In the genomic region with DNA sequence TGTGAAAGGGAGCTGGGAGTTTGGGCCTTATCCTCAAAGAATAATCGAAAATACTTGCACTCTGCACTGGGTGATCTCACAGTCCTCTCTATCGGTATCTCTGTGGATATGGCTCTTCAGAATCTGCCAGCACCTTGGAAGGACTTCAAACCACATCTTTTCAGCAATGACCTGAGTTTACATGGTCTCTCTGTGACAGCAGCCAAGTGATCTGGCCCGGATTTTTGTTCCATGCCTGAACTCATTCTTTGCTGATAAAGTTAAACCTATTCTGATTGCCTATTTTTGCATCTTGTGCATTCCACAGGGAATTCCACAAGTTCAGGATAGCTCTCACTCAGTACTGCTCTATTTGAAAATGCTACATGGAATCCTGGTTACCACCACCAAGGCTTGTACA, we compare ENCODE assay signal across 13 cellular contexts.
"Had no signal": no experiment of that assay in that cellular context is flagged by ENCODE, and none has a peak within 500 bp of the region (broad histone marks: within the 10 kb centered on the region; RNA-seq: fewer than 3 reads in every experiment).

No MANE protein-coding gene starts in this region.

- H3K9me3 Mint-ChIP-seq: activated naive CD8-positive, alpha-beta T cell treated with anti-CD3 and anti-CD28 coated beads, Interleukin-2, amount 10 ng/mL, durations not matched to agents 7 days and 5 days; stimulated activated naive CD8-positive, alpha-beta T cell treated with anti-CD3 and anti-CD28 coated beads, Interleukin-15, Interleukin-2, amounts not matched to agents 100 ng/mL and 50 ng/mL, for 24 hours had no signal

- DNase-seq: activated CD4-positive, alpha-beta memory T cell treated with anti-CD3 and anti-CD28 coated beads, Interleukin-2, amount 10 ng/mL, durations not matched to agents 7 days and 5 days; activated CD4-positive, alpha-beta T cell treated with anti-CD3 and anti-CD28 coated beads for 36 hours; activated naive CD8-positive, alpha-beta T cell treated with anti-CD3 and anti-CD28 coated beads, Interleukin-2, amount 10 ng/mL, durations not matched to agents 7 days and 5 days; activated T-cell treated with anti-CD3 and anti-CD28 coated beads, Interleukin-2, amount 50 U/mL, for 72 hours; aorta; dermis blood vessel endothelial cell; stimulated activated CD4-positive, alpha-beta T cell treated with anti-CD3 and anti-CD28 coated beads, Interleukin-4, amount 100 ng/mL, for 1 hour; T-helper 1 cell; upper lobe of right lung; WERI-Rb-1 had no signal

- H3K27ac ChIP-seq: prostate gland, upper lobe of right lung, WERI-Rb-1 had no signal

- H3K27me3 ChIP-seq: upper lobe of right lung had no signal

- H3K4me3 Mint-ChIP-seq: activated CD4-positive, alpha-beta memory T cell treated with anti-CD3 and anti-CD28 coated beads, Interleukin-2, amount 10 ng/mL, durations not matched to agents 7 days and 5 days; activated CD4-positive, alpha-beta T cell treated with anti-CD3 and anti-CD28 coated beads for 36 hours; activated naive CD8-positive, alpha-beta T cell treated with anti-CD3 and anti-CD28 coated beads, Interleukin-2, amount 10 ng/mL, durations not matched to agents 7 days and 5 days; activated T-cell treated with anti-CD3 and anti-CD28 coated beads, Interleukin-2, amount 50 U/mL, for 72 hours; natural killer cell treated with Interleukin-12 subunit alpha and Interleukin-12 subunit beta and Interleukin-15 and Interleukin-18, amount 100 ng/mL, for 72 hours; stimulated activated naive CD8-positive, alpha-beta T cell treated with anti-CD3 and anti-CD28 coated beads, Interleukin-15, Interleukin-2, amounts not matched to agents 100 ng/mL and 50 ng/mL, for 24 hours had no signal

- H3K27me3 Mint-ChIP-seq: activated CD4-positive, alpha-beta memory T cell treated with anti-CD3 and anti-CD28 coated beads, Interleukin-2, amount 10 ng/mL, durations not matched to agents 7 days and 5 days; activated CD4-positive, alpha-beta T cell treated with anti-CD3 and anti-CD28 coated beads for 36 hours; activated naive CD8-positive, alpha-beta T cell treated with anti-CD3 and anti-CD28 coated beads, Interleukin-2, amount 10 ng/mL, durations not matched to agents 7 days and 5 days; natural killer cell treated with Interleukin-12 subunit alpha and Interleukin-12 subunit beta and Interleukin-15 and Interleukin-18, amount 100 ng/mL, for 72 hours; stimulated activated naive CD8-positive, alpha-beta T cell treated with anti-CD3 and anti-CD28 coated beads, Interleukin-15, Interleukin-2, amounts not matched to agents 100 ng/mL and 50 ng/mL, for 24 hours had no signal

- H3K27ac Mint-ChIP-seq: activated CD4-positive, alpha-beta memory T cell treated with anti-CD3 and anti-CD28 coated beads, Interleukin-2, amount 10 ng/mL, durations not matched to agents 7 days and 5 days; activated CD4-positive, alpha-beta T cell treated with anti-CD3 and anti-CD28 coated beads for 36 hours; activated naive CD8-positive, alpha-beta T cell treated with anti-CD3 and anti-CD28 coated beads, Interleukin-2, amount 10 ng/mL, durations not matched to agents 7 days and 5 days; activated T-cell treated with anti-CD3 and anti-CD28 coated beads, Interleukin-2, amount 50 U/mL, for 72 hours; natural killer cell treated with Interleukin-12 subunit alpha and Interleukin-12 subunit beta and Interleukin-15 and Interleukin-18, amount 100 ng/mL, for 72 hours; stimulated activated naive CD8-positive, alpha-beta T cell treated with anti-CD3 and anti-CD28 coated beads, Interleukin-15, Interleukin-2, amounts not matched to agents 100 ng/mL and 50 ng/mL, for 24 hours had no signal

- H3K36me3 Mint-ChIP-seq: activated naive CD8-positive, alpha-beta T cell treated with anti-CD3 and anti-CD28 coated beads, Interleukin-2, amount 10 ng/mL, durations not matched to agents 7 days and 5 days had no signal

- ATAC-seq: activated CD4-positive, alpha-beta T cell treated with anti-CD3 and anti-CD28 coated beads for 36 hours; activated T-cell treated with anti-CD3 and anti-CD28 coated beads, Interleukin-2, amount 50 U/mL, for 72 hours; natural killer cell treated with Interleukin-12 subunit alpha and Interleukin-12 subunit beta and Interleukin-15 and Interleukin-18, amount 100 ng/mL, for 72 hours; upper lobe of right lung had no signal

- H3K4me3 ChIP-seq: prostate gland, upper lobe of right lung had no signal

- H3K4me1 Mint-ChIP-seq: activated CD4-positive, alpha-beta memory T cell treated with anti-CD3 and anti-CD28 coated beads, Interleukin-2, amount 10 ng/mL, durations not matched to agents 7 days and 5 days; activated CD4-positive, alpha-beta T cell treated with anti-CD3 and anti-CD28 coated beads for 36 hours; activated naive CD8-positive, alpha-beta T cell treated with anti-CD3 and anti-CD28 coated beads, Interleukin-2, amount 10 ng/mL, durations not matched to agents 7 days and 5 days had no signal

- H3K4me1 ChIP-seq: prostate gland had no signal

- H3K36me3 ChIP-seq: prostate gland, upper lobe of right lung, WERI-Rb-1 had no signal

- H3K9me3 ChIP-seq: prostate gland, upper lobe of right lung had no signal
